In genomic region chr1:165207774-165208359, GRCh38 we compare ENCODE assay signal across 20 cellular contexts.
A peak's percentile ranks its signal among the peaks of the same experiment; 100 is the strongest.
DNase-seq lines count a peak whose midpoint lies in the region; TF ChIP-seq lines count a peak whose summit lies in the region.
"Had no signal": no experiment of that assay in that cellular context is flagged by ENCODE, and none has a peak within 500 bp of the region (broad histone marks: within the 10 kb centered on the region; RNA-seq: fewer than 3 reads in every experiment).

No MANE protein-coding gene starts in this region.

- H3K4me1 ChIP-seq in hepatocyte (ENCODE audit: insufficient read depth), result peaks cover 6% of the 10 kb centered on the region
- no peaks in the 10 kb centered on the region for H3K4me1 ChIP-seq in smooth muscle cell (ENCODE audit: low read depth)
- H3K4me1 ChIP-seq: A549 had no signal

- H2AFZ ChIP-seq in hepatocyte, result no peak overlapping the region
- no peak overlapping the region for H2AFZ ChIP-seq in smooth muscle cell (ENCODE audit: low read depth)

- H3F3A ChIP-seq in smooth muscle cell (ENCODE audit: low read depth), result no peaks in the 10 kb centered on the region

- TF ChIP-seq CTCF in hepatocyte (IDR thresholded peaks at IDR 0.05; ENCODE audit: poor library complexity) (no peak), smooth muscle cell (IDR thresholded peaks at IDR 0.05; ENCODE audit: borderline replicate concordance, insufficient read depth, poor library complexity, severe bottlenecking) (no peak)

- H3K9ac ChIP-seq in smooth muscle cell (ENCODE audit: low read depth), result no peak overlapping the region

- DNase-seq in NCI-H82 (lab: John Stamatoyannopoulos, UW), result peak; percentile 52
- DNase-seq in NCI-H82 treated with DMSO at 0.1 percent for 48 hours (lab: John Stamatoyannopoulos, UW; ENCODE audit: unreplicated experiment), result no peak
- peak; percentile 27 for DNase-seq in ELF-1 (ENCODE audit: low read depth, low spot score)
- DNase-seq in NCI-H69 (lab: John Stamatoyannopoulos, UW), result peak; percentile 66
- peak; percentile 67 for DNase-seq in hepatocyte (ENCODE audit: low spot score)
- DNase-seq in smooth muscle cell (lab: John Stamatoyannopoulos, UW; ENCODE audit: unreplicated experiment), result no peak
- no peak for DNase-seq in SIG-M5 treated with dmso at 0.1 percent for 504 hours (lab: John Stamatoyannopoulos, UW; ENCODE audit: unreplicated experiment)
- DNase-seq in SHP77 (lab: John Stamatoyannopoulos, UW), result no peak
- DNase-seq: CD4-positive, CD25-positive, alpha-beta regulatory T cell; COR-L47; H9; KBM-7; NCI-H1105; NCI-H2029 treated with DMSO at 0.1 percent for 48 hours; NCI-H2227 treated with DMSO at 0.1 percent for 48 hours; NCI-H510A; NCI-H748 treated with DMSO at 0.1 percent for 48 hours; SHP77 treated with DMSO at 0.1 percent for 48 hours; T-helper 1 cell had no signal

- H3K9me3 ChIP-seq in hepatocyte (ENCODE audit: low read depth), result no peaks in the 10 kb centered on the region
- H3K9me3 ChIP-seq in smooth muscle cell (replicated peaks; ENCODE audit: low read depth), result no peaks in the 10 kb centered on the region
- H3K9me3 ChIP-seq: A549 had no signal

- no peaks in the 10 kb centered on the region for H3K36me3 ChIP-seq in hepatocyte (replicated peaks; ENCODE audit: insufficient read depth, low read depth)
- no peaks in the 10 kb centered on the region for H3K36me3 ChIP-seq in smooth muscle cell (ENCODE audit: low read depth)

- H4K20me1 ChIP-seq in hepatocyte (ENCODE audit: insufficient read depth, poor library complexity, severe bottlenecking) (no peaks in the 10 kb centered on the region), smooth muscle cell (ENCODE audit: low read depth) (no peaks in the 10 kb centered on the region)

- H3K27me3 ChIP-seq in hepatocyte (no peaks in the 10 kb centered on the region), smooth muscle cell (ENCODE audit: low read depth) (peaks cover 15% of the 10 kb centered on the region)

- no peak overlapping the region for H3K27ac ChIP-seq in hepatocyte
- H3K27ac ChIP-seq in smooth muscle cell (ENCODE audit: low read depth), result no peak overlapping the region
- H3K27ac ChIP-seq: A549 had no signal

- no peak overlapping the region for H3K4me2 ChIP-seq in hepatocyte
- H3K4me2 ChIP-seq in smooth muscle cell, result no peak overlapping the region
- H3K4me2 ChIP-seq: A549 had no signal

- H3K4me3 ChIP-seq in hepatocyte (no peak overlapping the region), smooth muscle cell (no peak overlapping the region)
- H3K4me3 ChIP-seq: A549 had no signal

- H3K9me2 ChIP-seq in hepatocyte (replicated peaks; ENCODE audit: insufficient read depth), result no peaks in the 10 kb centered on the region

- WGBS in hepatocyte (ENCODE audit: low lambda C conversion rate, missing lambda C conversion rate), result 42% methylated on average over 6 of the region's 6 CpGs
- 45% methylated on average over 6 of the region's 6 CpGs for WGBS in smooth muscle cell (ENCODE audit: low lambda C conversion rate)

- H3K79me2 ChIP-seq in hepatocyte (no peaks in the 10 kb centered on the region), smooth muscle cell (ENCODE audit: low read depth) (no peaks in the 10 kb centered on the region)

Comparison
In these comparisons a context has a peak if more than half of its experiments do, and no peak if none do; other contexts are left out.
1. DNase-seq: peak in NCI-H82 (single experiment), ELF-1 (single experiment), NCI-H69 (single experiment) and hepatocyte (single experiment); none in NCI-H82 treated with DMSO at 0.1 percent for 48 hours (single experiment), smooth muscle cell (single experiment), SIG-M5 treated with dmso at 0.1 percent for 504 hours (single experiment) and SHP77 (0 of 2).